In the genomic region with DNA sequence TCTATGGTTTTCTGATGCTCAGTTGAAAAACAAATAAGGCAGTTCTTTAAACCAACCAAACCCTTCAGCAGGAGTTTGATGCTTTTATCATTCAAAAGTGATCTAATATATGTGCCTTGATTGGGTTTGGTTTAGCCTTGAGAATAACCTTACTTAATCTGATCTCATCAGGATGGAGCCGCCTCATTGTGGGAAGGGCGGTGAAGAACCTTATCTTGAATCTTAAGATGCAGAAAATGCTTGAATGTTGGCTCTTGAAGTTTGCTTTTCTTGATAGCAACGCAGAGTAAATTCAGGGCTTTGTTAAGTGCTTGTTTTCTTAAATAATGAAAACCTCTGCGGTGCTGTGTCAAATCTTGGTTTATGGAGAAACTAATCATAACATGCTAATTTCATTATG, we compare ENCODE assay signal across 8 cellular contexts.
A peak's percentile ranks its signal among the peaks of the same experiment; 100 is the strongest.
DNase-seq lines count a peak whose midpoint lies in the region; ATAC-seq, FAIRE-seq and TF ChIP-seq lines count a peak whose summit lies in the region.

No MANE protein-coding gene starts in this region.

- peak overlapping the region; percentile 97 for H3K4me3 Mint-ChIP-seq in activated naive CD8-positive, alpha-beta T cell

- H3K4me3 ChIP-seq in HepG2 (replicated peaks in 1 of 3; ENCODE audit: insufficient read depth in 1 of 3, low read depth in 2 of 3, low read length in 3 of 3) (peak overlapping the region; percentile 63 to 88 (median 76); a peak in 5 of 6 replicates), right lobe of liver (peak overlapping the region in 1 of 3 donors; percentile 66), kidney (ENCODE audit: low read length in 2 of 2) (peak overlapping the region; percentile 85 to 90)

- ATAC-seq in HepG2 (no peak), right lobe of liver (no peak), GM18907 (IDR thresholded peaks at IDR 0.05; ENCODE audit: unreplicated experiment) (no peak), HG02981 (IDR thresholded peaks at IDR 0.05; ENCODE audit: unreplicated experiment) (no peak)

- H2AFZ ChIP-seq in HepG2 (ENCODE audit: low read length) = no peak overlapping the region

- CTCF ChIA-PET in HepG2 (lab: Yijun Ruan, JAX; ENCODE audit: low intra/inter-chr PET ratio, low total read pairs) = no interaction called here

- peaks cover 42% of the 10 kb centered on the region for H3K4me1 Mint-ChIP-seq in activated naive CD8-positive, alpha-beta T cell (ENCODE audit: low read depth)

- H3K27me3 ChIP-seq in HepG2 (ENCODE audit: control insufficient read depth in 1 of 2, insufficient read depth in 2 of 2, low read length in 2 of 2) = no peaks in the 10 kb centered on the region; a peak in 1 of 5 replicates
- no peaks in the 10 kb centered on the region for H3K27me3 ChIP-seq in right lobe of liver

- H3K79me2 ChIP-seq in HepG2 (ENCODE audit: insufficient read depth, low read length) = peaks cover 28% of the 10 kb centered on the region

- FAIRE-seq in HepG2 (lab: Jason Lieb, UNC) = no peak
- no peak for FAIRE-seq in kidney (lab: Jason Lieb, UNC)

- no peak for TF ChIP-seq EP300 in HepG2 (IDR thresholded peaks at IDR 0.05; ENCODE audit: low read depth in 2 of 2, low read length in 2 of 2)
- no peak for TF ChIP-seq EP300 in HepG2 (CRISPR knock-in tag; IDR thresholded peaks at IDR 0.05; ENCODE audit: borderline replicate concordance)

- WGBS in HepG2 (ENCODE audit: low lambda C conversion rate) = 92% methylated on average over 4 of the region's 4 CpGs
- WGBS in right lobe of liver (ENCODE audit: insufficient coverage, low coverage, low lambda C conversion rate, missing lambda C conversion rate) = 70% methylated on average over 4 of the region's 4 CpGs

- H3K4me1 ChIP-seq in HepG2 (ENCODE audit: insufficient read depth, low read length) (peaks cover 31% of the 10 kb centered on the region), right lobe of liver (peaks cover 0 to 6% (median 3%) of the 10 kb centered on the region in 4 donors), kidney (ENCODE audit: control insufficient read depth in 1 of 2, insufficient read depth in 1 of 2, low read depth in 1 of 2, low read length in 2 of 2) (peaks cover 0 to 5% of the 10 kb centered on the region in 2 donors)

- H3K9ac ChIP-seq in HepG2 (ENCODE audit: insufficient read depth, low read depth, low read length) = 0 out of 2 replicates have a peak overlapping the region, but pooled peaks have one; percentile 98
- H3K9ac ChIP-seq in kidney (ENCODE audit: low read length in 2 of 2) = peak overlapping the region; percentile 50 to 94

- H3K9me3 Mint-ChIP-seq in activated naive CD8-positive, alpha-beta T cell (ENCODE audit: low read depth) = no peaks in the 10 kb centered on the region

- H3K9me3 ChIP-seq in HepG2 (ENCODE audit: low read length) (no peaks in the 10 kb centered on the region), right lobe of liver (no peaks in the 10 kb centered on the region), kidney (ENCODE audit: control insufficient read depth in 1 of 2, low read length in 2 of 2) (no peaks in the 10 kb centered on the region)

- H3K27ac ChIP-seq in HepG2 (ENCODE audit: extremely low read length, insufficient read depth, low read length) (no peak overlapping the region), right lobe of liver (no peak overlapping the region), kidney (ENCODE audit: low read depth in 2 of 2, low read length in 2 of 2) (no peak overlapping the region)

- TF ChIP-seq POLR2A in HepG2 (IDR thresholded peaks at IDR 0.05; ENCODE audit: insufficient read depth in 1 of 2, low read depth in 2 of 2, low read length in 2 of 2) (no peak), right lobe of liver (IDR thresholded peaks at IDR 0.05) (no peak)

- in situ Hi-C loops in HepG2 (cut with HindIII; ENCODE audit: extremely low pct_ligation_motif_present, low pct_unique_long_range_greater_than_20kb) = no loop called here

- H3K27me3 Mint-ChIP-seq in activated naive CD8-positive, alpha-beta T cell = no peaks in the 10 kb centered on the region

- H3K36me3 ChIP-seq in HepG2 (replicated peaks in 1 of 2; ENCODE audit: control insufficient read depth in 1 of 2, insufficient read depth in 2 of 2, low read length in 2 of 2) = no peaks in the 10 kb centered on the region
- H3K36me3 ChIP-seq in right lobe of liver = no peaks in the 10 kb centered on the region
- H3K36me3 ChIP-seq in kidney (ENCODE audit: control insufficient read depth in 1 of 2, insufficient read depth in 2 of 2, low read length in 2 of 2) = no peaks in the 10 kb centered on the region

- no peak for TF ChIP-seq RAD21 in HepG2 (CRISPR knock-in tag; IDR thresholded peaks at IDR 0.05)

- no peaks in the 10 kb centered on the region for H4K20me1 ChIP-seq in HepG2 (ENCODE audit: insufficient read depth, low read length)

- peaks cover 2% of the 10 kb centered on the region for H3K36me3 Mint-ChIP-seq in activated naive CD8-positive, alpha-beta T cell

- intact Hi-C loops in HepG2 (cut with micrococcal nuclease; ENCODE audit: unreplicated experiment) = no loop called here
- intact Hi-C loops in right lobe of liver (cut with DNase I) = no loop called here
- intact Hi-C loops in kidney (cut with DNase I) = no loop called here

- BruUV-seq in HepG2 (replicated peaks; lab: Mats Ljungman, UMichigan) = no TSS peak

- TF ChIP-seq CTCF in HepG2 (CRISPR knock-in tag; IDR thresholded peaks at IDR 0.05) = no peak
- TF ChIP-seq CTCF in right lobe of liver (IDR thresholded peaks at IDR 0.05) = no peak
- no peak for TF ChIP-seq CTCF in kidney (IDR thresholded peaks at IDR 0.05; ENCODE audit: borderline replicate concordance, extremely low read depth, insufficient read depth)

- no peak for DNase-seq in HepG2 (ENCODE audit: low spot score)
- DNase-seq in right lobe of liver = no peak
- no peak for DNase-seq in kidney
- DNase-seq in SHP77 treated with DMSO at 0.1 percent for 48 hours (lab: John Stamatoyannopoulos, UW) = no peak
- DNase-seq in retina = no peak

- H3K27ac Mint-ChIP-seq in activated naive CD8-positive, alpha-beta T cell = peak overlapping the region; percentile 96

- POLR2A ChIA-PET in HepG2 (lab: Yijun Ruan, JAX) = interaction anchor here (1.0 to 2.2 kb wide), 2 partner anchors 11 to 14 kb away, joined by 3 to 6 read pairs; no protein-coding TSS in a partner anchor

- H3K4me2 ChIP-seq in HepG2 (ENCODE audit: low read depth, low read length) = peak overlapping the region; percentile 77

TF ChIP-seq in HepG2, 621 proteins besides CTCF, POLR2A, EP300 and RAD21:
- TF ChIP-seq, protein P1, sequence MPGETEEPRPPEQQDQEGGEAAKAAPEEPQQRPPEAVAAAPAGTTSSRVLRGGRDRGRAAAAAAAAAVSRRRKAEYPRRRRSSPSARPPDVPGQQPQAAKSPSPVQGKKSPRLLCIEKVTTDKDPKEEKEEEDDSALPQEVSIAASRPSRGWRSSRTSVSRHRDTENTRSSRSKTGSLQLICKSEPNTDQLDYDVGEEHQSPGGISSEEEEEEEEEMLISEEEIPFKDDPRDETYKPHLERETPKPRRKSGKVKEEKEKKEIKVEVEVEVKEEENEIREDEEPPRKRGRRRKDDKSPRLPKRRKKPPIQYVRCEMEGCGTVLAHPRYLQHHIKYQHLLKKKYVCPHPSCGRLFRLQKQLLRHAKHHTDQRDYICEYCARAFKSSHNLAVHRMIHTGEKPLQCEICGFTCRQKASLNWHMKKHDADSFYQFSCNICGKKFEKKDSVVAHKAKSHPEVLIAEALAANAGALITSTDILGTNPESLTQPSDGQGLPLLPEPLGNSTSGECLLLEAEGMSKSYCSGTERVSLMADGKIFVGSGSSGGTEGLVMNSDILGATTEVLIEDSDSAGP (CRISPR knock-in tag; IDR thresholded peaks at IDR 0.05; ENCODE audit: borderline replicate concordance) = no peak
- TF ChIP-seq, protein P2, sequence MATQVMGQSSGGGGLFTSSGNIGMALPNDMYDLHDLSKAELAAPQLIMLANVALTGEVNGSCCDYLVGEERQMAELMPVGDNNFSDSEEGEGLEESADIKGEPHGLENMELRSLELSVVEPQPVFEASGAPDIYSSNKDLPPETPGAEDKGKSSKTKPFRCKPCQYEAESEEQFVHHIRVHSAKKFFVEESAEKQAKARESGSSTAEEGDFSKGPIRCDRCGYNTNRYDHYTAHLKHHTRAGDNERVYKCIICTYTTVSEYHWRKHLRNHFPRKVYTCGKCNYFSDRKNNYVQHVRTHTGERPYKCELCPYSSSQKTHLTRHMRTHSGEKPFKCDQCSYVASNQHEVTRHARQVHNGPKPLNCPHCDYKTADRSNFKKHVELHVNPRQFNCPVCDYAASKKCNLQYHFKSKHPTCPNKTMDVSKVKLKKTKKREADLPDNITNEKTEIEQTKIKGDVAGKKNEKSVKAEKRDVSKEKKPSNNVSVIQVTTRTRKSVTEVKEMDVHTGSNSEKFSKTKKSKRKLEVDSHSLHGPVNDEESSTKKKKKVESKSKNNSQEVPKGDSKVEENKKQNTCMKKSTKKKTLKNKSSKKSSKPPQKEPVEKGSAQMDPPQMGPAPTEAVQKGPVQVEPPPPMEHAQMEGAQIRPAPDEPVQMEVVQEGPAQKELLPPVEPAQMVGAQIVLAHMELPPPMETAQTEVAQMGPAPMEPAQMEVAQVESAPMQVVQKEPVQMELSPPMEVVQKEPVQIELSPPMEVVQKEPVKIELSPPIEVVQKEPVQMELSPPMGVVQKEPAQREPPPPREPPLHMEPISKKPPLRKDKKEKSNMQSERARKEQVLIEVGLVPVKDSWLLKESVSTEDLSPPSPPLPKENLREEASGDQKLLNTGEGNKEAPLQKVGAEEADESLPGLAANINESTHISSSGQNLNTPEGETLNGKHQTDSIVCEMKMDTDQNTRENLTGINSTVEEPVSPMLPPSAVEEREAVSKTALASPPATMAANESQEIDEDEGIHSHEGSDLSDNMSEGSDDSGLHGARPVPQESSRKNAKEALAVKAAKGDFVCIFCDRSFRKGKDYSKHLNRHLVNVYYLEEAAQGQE (IDR thresholded peaks at IDR 0.05; ENCODE audit: borderline replicate concordance in 1 of 2, low read depth in 1 of 2, low read length in 2 of 2) = no peak
- TF ChIP-seq GTF3A (CRISPR knock-in tag; conservative IDR thresholded peaks at IDR 0.05) (no peak), ZNF713 (CRISPR knock-in tag; IDR thresholded peaks at IDR 0.05) (no peak), CHCHD3 (CRISPR knock-in tag; IDR thresholded peaks at IDR 0.05) (no peak)
- TF ChIP-seq, protein P3, sequence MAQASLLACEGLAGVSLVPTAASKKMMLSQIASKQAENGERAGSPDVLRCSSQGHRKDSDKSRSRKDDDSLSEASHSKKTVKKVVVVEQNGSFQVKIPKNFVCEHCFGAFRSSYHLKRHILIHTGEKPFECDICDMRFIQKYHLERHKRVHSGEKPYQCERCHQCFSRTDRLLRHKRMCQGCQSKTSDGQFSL (CRISPR knock-in tag; IDR thresholded peaks at IDR 0.05) = no peak
